In the genomic region with DNA sequence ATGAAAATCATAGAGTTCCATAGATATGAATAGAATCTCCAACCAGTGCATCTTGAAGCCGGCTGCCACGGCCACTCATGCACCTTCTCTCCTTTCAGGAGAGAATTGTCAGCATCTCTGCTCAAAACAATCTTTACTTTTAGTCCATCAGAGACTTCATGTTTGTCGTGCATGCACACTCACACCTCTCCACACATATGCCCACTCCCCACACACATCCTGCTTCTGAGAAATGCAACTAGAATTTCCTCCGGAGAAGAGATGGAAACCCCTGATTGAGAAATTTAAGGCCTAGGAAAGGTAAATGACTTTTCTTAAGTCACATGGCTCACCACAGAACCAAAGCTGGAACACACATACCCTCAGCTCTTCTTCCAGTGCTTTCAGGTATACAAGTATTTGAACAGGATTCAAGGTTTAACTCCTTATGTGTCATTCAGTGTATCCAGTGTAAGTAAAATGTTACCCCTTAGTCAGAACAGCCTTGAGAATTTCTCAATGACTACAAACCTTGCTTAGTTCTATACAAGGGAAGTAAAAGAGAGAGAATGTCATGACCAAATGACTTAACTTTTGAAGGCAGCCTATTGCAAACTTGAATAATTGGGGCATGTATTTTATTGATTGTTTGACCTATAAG, we compare ENCODE assay signal across 20 cellular contexts.
DNase-seq lines count a peak whose midpoint lies in the region; ATAC-seq, FAIRE-seq and TF ChIP-seq lines count a peak whose summit lies in the region.
"Had no signal": no experiment of that assay in that cellular context is flagged by ENCODE, and none has a peak within 500 bp of the region (broad histone marks: within the 10 kb centered on the region; RNA-seq: fewer than 3 reads in every experiment).

No MANE protein-coding gene starts in this region.

- peak; percentile 33 for FAIRE-seq in H54 (lab: Jason Lieb, UNC)
- FAIRE-seq: GM12891 had no signal

- no peak overlapping the region for H3K4me3 Mint-ChIP-seq in activated naive CD4-positive, alpha-beta T cell treated with anti-CD3 and anti-CD28 coated beads for 36 hours
- H3K4me3 Mint-ChIP-seq: CD8-positive, alpha-beta T cell had no signal

- TF ChIP-seq CTCF in Panc1 (IDR thresholded peaks at IDR 0.05) = no peak

- H3K4me1 ChIP-seq in Panc1 (ENCODE audit: control insufficient read depth, insufficient read depth, low read length) = peaks cover 7% of the 10 kb centered on the region

- H3K27me3 Mint-ChIP-seq in activated naive CD4-positive, alpha-beta T cell treated with anti-CD3 and anti-CD28 coated beads for 36 hours (ENCODE audit: low read depth) = no peaks in the 10 kb centered on the region

- no TSS peak for BruUV-seq in Panc1 (replicated peaks; lab: Mats Ljungman, UMichigan)

- peaks cover 3% of the 10 kb centered on the region for H3K4me1 Mint-ChIP-seq in activated naive CD4-positive, alpha-beta T cell treated with anti-CD3 and anti-CD28 coated beads for 36 hours (ENCODE audit: low read depth)

- POLR2A ChIA-PET in Panc1 (lab: Charles Lee) = no interaction called here

- H3K4me3 ChIP-seq in Panc1 (ENCODE audit: low read depth in 2 of 2, low read length in 2 of 2) = no peak overlapping the region
- H3K4me3 ChIP-seq: BLaER1 treated with 17β-estradiol and CSF1 and Interleukin-3, amounts not matched to agents 10 nM and 100 nM; Peyer's patch had no signal

- no peaks in the 10 kb centered on the region for H3K27me3 ChIP-seq in Panc1 (ENCODE audit: control insufficient read depth, insufficient read depth, low read length)
- H3K27me3 ChIP-seq: BLaER1 treated with 17β-estradiol and CSF1 and Interleukin-3, amounts not matched to agents 10 nM and 100 nM; Peyer's patch had no signal

- no peak for TF ChIP-seq POLR2A in H54 (IDR thresholded peaks at IDR 0.05; ENCODE audit: low read depth, low read length)

- ATAC-seq in activated naive CD4-positive, alpha-beta T cell treated with anti-CD3 and anti-CD28 coated beads, Interleukin-2, amount 50 U/mL, for 72 hours = peak; percentile 53 to 94
- peak; percentile 45; the same call in 1 of the 2 replicates for ATAC-seq in Panc1
- ATAC-seq in GM21390 (IDR thresholded peaks at IDR 0.05; ENCODE audit: unreplicated experiment) = no peak
- ATAC-seq: CD8-positive, alpha-beta T cell had no signal

- no peak overlapping the region for H3K27ac Mint-ChIP-seq in activated naive CD4-positive, alpha-beta T cell treated with anti-CD3 and anti-CD28 coated beads, Interleukin-2, amount 50 U/mL, for 72 hours
- no peak overlapping the region for H3K27ac Mint-ChIP-seq in activated naive CD4-positive, alpha-beta T cell treated with anti-CD3 and anti-CD28 coated beads for 36 hours
- H3K27ac Mint-ChIP-seq: CD8-positive, alpha-beta T cell had no signal

- H3K36me3 ChIP-seq in Panc1 (ENCODE audit: control insufficient read depth, insufficient read depth, low read length) = peaks cover 6% of the 10 kb centered on the region; the same call in 1 of the 2 replicates
- H3K36me3 ChIP-seq: BLaER1 treated with 17β-estradiol and CSF1 and Interleukin-3, amounts not matched to agents 10 nM and 100 nM; Peyer's patch had no signal

- H3K27ac ChIP-seq in Panc1 (ENCODE audit: low read length) = peak overlapping the region; percentile 32
- H3K27ac ChIP-seq: BLaER1 treated with 17β-estradiol and CSF1 and Interleukin-3, amounts not matched to agents 10 nM and 100 nM; Peyer's patch had no signal

- in situ Hi-C loops in Panc1 (cut with HindIII; ENCODE audit: low pct_unique_long_range_greater_than_20kb, low sequenced_read_pairs) = no loop called here

- no peak for DNase-seq in activated naive CD4-positive, alpha-beta T cell treated with anti-CD3 and anti-CD28 coated beads, Interleukin-2, amount 50 U/mL, for 72 hours (ENCODE audit: low spot score in 2 of 2)
- DNase-seq in activated naive CD4-positive, alpha-beta T cell treated with anti-CD3 and anti-CD28 coated beads for 36 hours = no peak
- DNase-seq in H54 (ENCODE audit: insufficient read length, low spot score) (no peak), Panc1 (ENCODE audit: low read depth, low spot score) (no peak), renal cortical epithelial cell (ENCODE audit: low read depth) (peak; percentile 15), SIG-M5 (lab: John Stamatoyannopoulos, UW) (no peak)
- DNase-seq: Calu3; CD8-positive, alpha-beta T cell; DMS53; EL; KG1; NCI-H1048; NCI-H1436; NCI-H2029; NCI-H345; NCI-H524 treated with DMSO at 0.1 percent for 48 hours; Peyer's patch had no signal

- intact Hi-C loops in activated naive CD4-positive, alpha-beta T cell treated with anti-CD3 and anti-CD28 coated beads for 36 hours (cut with micrococcal nuclease) = no loop called here
- intact Hi-C loops in Panc1 (cut with micrococcal nuclease; ENCODE audit: unreplicated experiment) = no loop called here

- CTCF ChIA-PET in activated naive CD4-positive, alpha-beta T cell treated with anti-CD3 and anti-CD28 coated beads for 36 hours (lab: Charles Lee) = no interaction called here
- CTCF ChIA-PET in Panc1 (lab: Charles Lee) = no interaction called here

- no peaks in the 10 kb centered on the region for H3K36me3 Mint-ChIP-seq in activated naive CD4-positive, alpha-beta T cell treated with anti-CD3 and anti-CD28 coated beads, Interleukin-2, amount 50 U/mL, for 72 hours
- H3K36me3 Mint-ChIP-seq in activated naive CD4-positive, alpha-beta T cell treated with anti-CD3 and anti-CD28 coated beads for 36 hours (ENCODE audit: low read depth) = no peaks in the 10 kb centered on the region
- H3K36me3 Mint-ChIP-seq: CD8-positive, alpha-beta T cell had no signal

- no peaks in the 10 kb centered on the region for H3K9me3 Mint-ChIP-seq in activated naive CD4-positive, alpha-beta T cell treated with anti-CD3 and anti-CD28 coated beads, Interleukin-2, amount 50 U/mL, for 72 hours
- H3K9me3 Mint-ChIP-seq in activated naive CD4-positive, alpha-beta T cell treated with anti-CD3 and anti-CD28 coated beads for 36 hours = no peaks in the 10 kb centered on the region
- H3K9me3 Mint-ChIP-seq: CD8-positive, alpha-beta T cell had no signal

- H3K9me3 ChIP-seq in Panc1 (ENCODE audit: control insufficient read depth, insufficient read depth, low read depth, low read length) = no peaks in the 10 kb centered on the region
- H3K9me3 ChIP-seq: BLaER1 treated with 17β-estradiol and CSF1 and Interleukin-3, amounts not matched to agents 10 nM and 100 nM; Peyer's patch had no signal
